In the genomic region with DNA sequence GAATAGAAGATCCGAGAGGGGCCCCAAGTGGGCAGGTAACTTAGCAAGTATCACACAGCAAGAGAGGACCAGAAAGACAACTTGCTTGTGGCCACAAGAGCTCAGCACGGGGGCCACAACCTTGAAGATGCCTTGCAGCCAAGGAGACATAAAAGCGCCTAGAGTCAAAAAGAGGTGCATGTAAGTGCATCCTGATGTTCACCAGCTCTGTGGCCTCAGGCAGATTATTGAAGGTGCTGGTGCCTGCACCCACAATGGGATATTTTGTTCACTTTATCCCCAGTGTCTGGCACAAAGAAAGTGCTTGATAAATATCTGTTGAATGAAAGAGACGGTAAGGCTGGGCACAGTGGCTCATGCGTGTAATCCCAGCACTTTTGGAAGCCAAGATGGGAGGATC, we compare ENCODE assay signal across 15 cellular contexts.
"Had no signal": no experiment of that assay in that cellular context is flagged by ENCODE, and none has a peak within 500 bp of the region (broad histone marks: within the 10 kb centered on the region; RNA-seq: fewer than 3 reads in every experiment).

No MANE protein-coding gene starts in this region.

- H3K4me1 ChIP-seq: body of pancreas, stomach had no signal

- H3K9me3 ChIP-seq: body of pancreas, stomach, thoracic aorta had no signal

- H3K9me3 Mint-ChIP-seq: activated naive CD4-positive, alpha-beta T cell treated with anti-CD3 and anti-CD28 coated beads, Interleukin-2, amount 50 U/mL, for 24 hours; nephron; T-helper 2 cell treated with Interferon-gamma antibody and Interleukin-4, amounts not matched to agents 5 μg/mL and 100 μg/mL, for 36 hours had no signal

- H3K36me3 Mint-ChIP-seq: activated naive CD4-positive, alpha-beta T cell treated with anti-CD3 and anti-CD28 coated beads, Interleukin-2, amount 50 U/mL, for 24 hours had no signal

- H3K4me3 ChIP-seq: body of pancreas, stomach, thoracic aorta had no signal

- ATAC-seq: body of pancreas, left lobe of liver had no signal

- H3K36me3 ChIP-seq: stomach, thoracic aorta had no signal

- H3K4me1 Mint-ChIP-seq: activated naive CD4-positive, alpha-beta T cell treated with anti-CD3 and anti-CD28 coated beads, Interleukin-2, amount 50 U/mL, for 24 hours; nephron had no signal

- H3K4me3 Mint-ChIP-seq: activated naive CD4-positive, alpha-beta T cell treated with anti-CD3 and anti-CD28 coated beads, Interleukin-2, amount 50 U/mL, for 24 hours; nephron; T-helper 2 cell treated with Interferon-gamma antibody and Interleukin-4, amounts not matched to agents 5 μg/mL and 100 μg/mL, for 36 hours had no signal

- H3K27ac Mint-ChIP-seq: activated naive CD4-positive, alpha-beta T cell treated with anti-CD3 and anti-CD28 coated beads, Interleukin-2, amount 50 U/mL, for 24 hours; nephron; T-helper 2 cell treated with Interferon-gamma antibody and Interleukin-4, amounts not matched to agents 5 μg/mL and 100 μg/mL, for 36 hours had no signal

- H3K27me3 ChIP-seq: body of pancreas had no signal

- DNase-seq: activated CD4-positive, alpha-beta T cell treated with anti-CD3 and anti-CD28 coated beads, Interleukin-2, amount 50 U/mL, for 4 hours; activated CD4-positive, CD25-positive, alpha-beta regulatory T cell treated with anti-CD3 and anti-CD28 coated beads, Interleukin-2, amount 50 U/mL, for 72 hours; activated T-cell treated with anti-CD3 and anti-CD28 coated beads, Interleukin-2, amount 50 U/mL, for 1 hour; body of pancreas; cerebellar nuclear complex; dermis blood vessel endothelial cell; occipital lobe; stimulated activated CD4-positive, alpha-beta T cell treated with anti-CD3 and anti-CD28 coated beads, Interleukin-15, amount 100 ng/mL, for 24 hours; stimulated activated CD4-positive, alpha-beta T cell treated with anti-CD3 and anti-CD28 coated beads, Interleukin-4, amount 100 ng/mL, for 4 hours; stomach had no signal

- H3K27ac ChIP-seq: body of pancreas, stomach, thoracic aorta had no signal
